ENCODE assay signal across 9 cellular contexts in genomic region chr17:80474933-80475915, GRCh38. TPM values are rescaled to one million over a fixed set of nuclear protein-coding genes. Genes with fewer than 3 reads are reported as not detected.
A peak's percentile ranks its signal among the peaks of the same experiment; 100 is the strongest.
DNase-seq lines count a peak whose midpoint lies in the region; ATAC-seq and TF ChIP-seq lines count a peak whose summit lies in the region.
"Had no signal": no experiment of that assay in that cellular context is flagged by ENCODE, and none has a peak within 500 bp of the region (broad histone marks: within the 10 kb centered on the region; RNA-seq: fewer than 3 reads in every experiment).

No MANE protein-coding gene starts in this region.

- H3K4me2 ChIP-seq in SK-N-SH: peak overlapping the region; percentile 91; the same call in 1 of the 2 replicates

- H3K9me3 ChIP-seq in SK-N-SH: no peaks in the 10 kb centered on the region
- H3K9me3 ChIP-seq in esophagus muscularis mucosa: no peaks in the 10 kb centered on the region
- H3K9me3 ChIP-seq in spleen: no peaks in the 10 kb centered on the region

- no peak for TF ChIP-seq CTCF in SK-N-SH (IDR thresholded peaks at IDR 0.05)
- TF ChIP-seq CTCF in esophagus muscularis mucosa (IDR thresholded peaks at IDR 0.05): no peak
- no peak for TF ChIP-seq CTCF in spleen (IDR thresholded peaks at IDR 0.05 in 8 of 11, conservative IDR thresholded peaks at IDR 0.05 in 3 of 11)

- no peak for TF ChIP-seq RAD21 in SK-N-SH (IDR thresholded peaks at IDR 0.05; ENCODE audit: low read length)

- H2AFZ ChIP-seq in SK-N-SH (ENCODE audit: low read depth): no peak overlapping the region

- DNase-seq in activated CD4-positive, CD25-positive, alpha-beta regulatory T cell (lab: John Stamatoyannopoulos, UW): no peak
- peak; percentile 69 for DNase-seq in SK-N-SH
- DNase-seq in esophagus muscularis mucosa (ENCODE audit: extremely low spot score): no peak
- no peak for DNase-seq in spleen
- no peak for DNase-seq in NK-92 treated with Interleukin-12 subunit alpha and Interleukin-12 subunit beta, amount 100 ng/mL, for 24 hours (lab: John Stamatoyannopoulos, UW)
- no peak for DNase-seq in Ammon's horn (ENCODE audit: low spot score)
- DNase-seq in OCI-M2 (lab: John Stamatoyannopoulos, UW; ENCODE audit: unreplicated experiment): no peak

- intact Hi-C loops in esophagus muscularis mucosa (cut with DNase I) (loop anchor here (10.0 kb wide), 1 partner anchor 70 kb away; the partner anchor contains the start of gene RPTOR), spleen (cut with DNase I; ENCODE audit: low total_unique reads) (no loop called here)

- H3K27me3 ChIP-seq in SK-N-SH (ENCODE audit: insufficient read depth) (peaks cover 99% of the 10 kb centered on the region), esophagus muscularis mucosa (peaks cover 22 to 100% (median 42%) of the 10 kb centered on the region in 4 donors), spleen (replicated peaks in 1 of 7) (peaks cover 15 to 100% (median 76%) of the 10 kb centered on the region in 7 donors)

- TF ChIP-seq POLR2A in esophagus muscularis mucosa (IDR thresholded peaks at IDR 0.05; ENCODE audit: low read depth) (no peak), spleen (IDR thresholded peaks at IDR 0.05) (no peak)

- H3K36me3 ChIP-seq in SK-N-SH (replicated peaks in 1 of 2; ENCODE audit: control insufficient read depth in 1 of 2, insufficient read depth in 2 of 2, low read length in 1 of 2) (no peaks in the 10 kb centered on the region), esophagus muscularis mucosa (peaks cover 0 to 11% (median 3%) of the 10 kb centered on the region in 4 donors), spleen (no peaks in the 10 kb centered on the region)

- H3K9me2 ChIP-seq in SK-N-SH: no peaks in the 10 kb centered on the region

- H3K27ac ChIP-seq in SK-N-SH (ENCODE audit: low read depth in 2 of 2, low read length in 1 of 2) (no peak overlapping the region), esophagus muscularis mucosa (replicated peaks in 1 of 4) (peak overlapping the region in 2 of 4 donors; percentile 61 to 65), spleen (no peak overlapping the region)

- H3K4me1 ChIP-seq in SK-N-SH (ENCODE audit: control insufficient read depth in 1 of 2, insufficient read depth in 2 of 2, low read depth in 1 of 2, low read length in 1 of 2): peaks cover 0 to 14% of the 10 kb centered on the region in 2 experiments; a peak in 1 of 4 replicates
- peaks cover 42 to 55% (median 52%) of the 10 kb centered on the region in 4 donors for H3K4me1 ChIP-seq in esophagus muscularis mucosa
- H3K4me1 ChIP-seq in spleen: peaks cover 27 to 52% (median 46%) of the 10 kb centered on the region in 6 donors

- ATAC-seq in activated CD4-positive, CD25-positive, alpha-beta regulatory T cell treated with anti-CD3 and anti-CD28 coated beads, Interleukin-2, amount 50 U/mL, for 24 hours: peak; percentile 9 to 26

- no peak for TF ChIP-seq EP300 in SK-N-SH (IDR thresholded peaks at IDR 0.05; ENCODE audit: borderline replicate concordance in 1 of 2, low read depth in 1 of 2, low read length in 1 of 2)
- no peak for TF ChIP-seq EP300 in esophagus muscularis mucosa (IDR thresholded peaks at IDR 0.05)

- WGBS in SK-N-SH (ENCODE audit: low lambda C conversion rate): 5% methylated on average over 47 of the region's 56 CpGs
- WGBS in esophagus muscularis mucosa: 6% methylated on average over 21 of the region's 56 CpGs
- 2 to 10% (median 4%) methylated on average over 25 to 56 of the region's 56 CpGs for WGBS in spleen, 5 donors

- CTCF ChIA-PET in SK-N-SH (lab: Yijun Ruan, JAX): interaction anchor here (0.6 to 7.6 kb wide), 24 partner anchors 8 to 526 kb away, joined by 3 to 71 read pairs (median 4); no protein-coding TSS in a partner anchor

- no peak overlapping the region for H3K9ac ChIP-seq in SK-N-SH

- no peaks in the 10 kb centered on the region for H3K79me2 ChIP-seq in SK-N-SH (ENCODE audit: insufficient read depth)

- H3F3A ChIP-seq in SK-N-SH (replicated peaks; ENCODE audit: insufficient read depth): no peaks in the 10 kb centered on the region

- peaks cover 14% of the 10 kb centered on the region for H4K20me1 ChIP-seq in SK-N-SH (ENCODE audit: insufficient read depth)

- H3K4me3 ChIP-seq in SK-N-SH (ENCODE audit: low read depth in 2 of 2, low read length in 1 of 2) (peak overlapping the region in 1 of 2 experiments; percentile 55; a peak in 3 of 4 replicates), esophagus muscularis mucosa (peak overlapping the region; percentile 49 to 59 (median 52)), spleen (peak overlapping the region in 7 of 8 donors; percentile 18 to 69 (median 33))

- POLR2A ChIA-PET in SK-N-SH (lab: Yijun Ruan, JAX): interaction anchor here (1.6 to 1.7 kb wide), 2 partner anchors 10 to 21 kb away, joined by 4 to 5 read pairs; no protein-coding TSS in a partner anchor

TF ChIP-seq in SK-N-SH, 30 proteins besides CTCF, POLR2A, EP300 and RAD21:
- TF ChIP-seq MAX (IDR thresholded peaks at IDR 0.05; ENCODE audit: low read depth): no peak
- TF ChIP-seq RFX5 (IDR thresholded peaks at IDR 0.05; ENCODE audit: low read length): no peak
- no peak for TF ChIP-seq POLR2AphosphoS5 (IDR thresholded peaks at IDR 0.05; ENCODE audit: low read depth, low read length)
- TF ChIP-seq NFIC (IDR thresholded peaks at IDR 0.05; ENCODE audit: borderline replicate concordance): no peak
- no peak for TF ChIP-seq EZH2phosphoT487 (IDR thresholded peaks at IDR 0.05; ENCODE audit: borderline replicate concordance, low read depth)
- TF ChIP-seq CHD2 (IDR thresholded peaks at IDR 0.05; ENCODE audit: low read length, partially characterized antibody): no peak
- no peak for TF ChIP-seq SMC3 (IDR thresholded peaks at IDR 0.05; ENCODE audit: low read depth, low read length)
- no peak for TF ChIP-seq FOXM1 (IDR thresholded peaks at IDR 0.05; ENCODE audit: low read depth)
- no peak for TF ChIP-seq YY1 (IDR thresholded peaks at IDR 0.05; ENCODE audit: low read depth)
- no peak for TF ChIP-seq GATA2 (CRISPR knock-in tag; IDR thresholded peaks at IDR 0.05)
- TF ChIP-seq USF2 (IDR thresholded peaks at IDR 0.05; ENCODE audit: borderline replicate concordance, low read depth, low read length): no peak
- no peak for TF ChIP-seq ELF1 (IDR thresholded peaks at IDR 0.05)
- no peak for TF ChIP-seq RXRA (IDR thresholded peaks at IDR 0.05; ENCODE audit: borderline replicate concordance, low read depth)
- TF ChIP-seq IRF3 (IDR thresholded peaks at IDR 0.05; ENCODE audit: low read depth, low read length): no peak
- no peak for TF ChIP-seq FOXJ3 (CRISPR knock-in tag; IDR thresholded peaks at IDR 0.05)
- no peak for TF ChIP-seq ZBTB33 (IDR thresholded peaks at IDR 0.05; ENCODE audit: borderline replicate concordance, low read depth)
- no peak for TF ChIP-seq FOSL2 (IDR thresholded peaks at IDR 0.05; ENCODE audit: borderline replicate concordance, low read depth)
TF ChIP-seq in SK-N-SH: peak in this region for 0.

RNA-seq across cellular contexts. Expression of gene NPTX1, which starts 1.2 kb away (rescaled TPM):
- polyA plus RNA-seq in SK-N-SH (2012; rRNA removed): 0.05 and 0.16 TPM in 2 replicates
- 0.01 and 0.03 TPM in 2 replicates for polyA plus RNA-seq in SK-N-SH (2012; cell fraction: cytosol; rRNA removed)
- polyA plus RNA-seq in SK-N-SH (2012; cell fraction: nucleus; rRNA removed): 0.05 and 0.38 TPM in 2 replicates
- 1 to 10 TPM in 3 of 4 donors, under 1 TPM in 1; 0.42 to 5.5 (median 4.1) TPM for total RNA-seq in esophagus muscularis mucosa
- total RNA-seq in spleen: 10 to 100 TPM in 1 of 7 donors, 1 to 10 TPM in 5, under 1 TPM in 1; 0.60 to 14.0 (median 7.3) TPM
- under 1 TPM; 0.04 to 0.48 (median 0.15) TPM for polyA plus RNA-seq in spleen
- total RNA-seq: esophagus mucosa had no signal
